22 cellular contexts compared by ENCODE assay signal in the genomic region with DNA sequence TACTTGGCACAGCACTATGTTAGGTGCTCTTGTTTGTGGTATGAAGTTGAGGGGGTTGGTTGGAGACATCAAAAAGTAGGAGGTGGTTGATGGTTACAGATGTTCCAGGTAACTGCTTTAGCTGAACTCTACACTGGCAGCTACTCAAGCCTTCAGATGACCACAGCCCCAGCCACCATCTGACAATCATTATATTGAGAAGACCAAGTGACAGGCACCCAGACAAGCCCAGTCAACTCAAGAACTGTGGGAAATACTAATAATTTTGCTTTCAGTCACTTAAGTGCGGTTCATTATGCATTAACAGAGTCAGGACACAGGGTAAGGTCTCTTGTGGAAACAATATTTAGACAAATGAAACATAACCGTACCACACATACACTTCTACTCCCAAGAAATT. TPM values are rescaled to one million over a fixed set of nuclear protein-coding genes. Genes with fewer than 3 reads are reported as not detected.
DNase-seq lines count a peak whose midpoint lies in the region; ATAC-seq lines count a peak whose summit lies in the region.
"Had no signal": no experiment of that assay in that cellular context is flagged by ENCODE, and none has a peak within 500 bp of the region (broad histone marks: within the 10 kb centered on the region; RNA-seq: fewer than 3 reads in every experiment).

No MANE protein-coding gene starts in this region.

- no peaks in the 10 kb centered on the region for H3K4me1 Mint-ChIP-seq in CD8-positive, alpha-beta memory T cell
- H3K4me1 Mint-ChIP-seq in activated T-helper 1 cell treated with anti-CD3 and anti-CD28 coated beads, Interleukin-12 subunit alpha, Interleukin-12 subunit beta, Interleukin-2, Interleukin-4 antibody, amounts not matched to agents 30 ng/mL and 10 ng/mL and 1 ng/mL, durations not matched to agents 14 hours and 24 hours and 36 hours (ENCODE audit: low read depth): no peaks in the 10 kb centered on the region

- ATAC-seq in GM19351 (IDR thresholded peaks at IDR 0.05; ENCODE audit: unreplicated experiment) (peak; percentile 50), GM21737 (IDR thresholded peaks at IDR 0.05; ENCODE audit: unreplicated experiment) (peak; percentile 82), HG03066 (IDR thresholded peaks at IDR 0.05; ENCODE audit: low read depth, unreplicated experiment) (peak; percentile 73), HG03571 (IDR thresholded peaks at IDR 0.05; ENCODE audit: unreplicated experiment) (peak; percentile 83), left colon (no peak)
- ATAC-seq: esophagus mucosa, right cardiac atrium had no signal

- H3K36me3 Mint-ChIP-seq in CD8-positive, alpha-beta memory T cell: no peaks in the 10 kb centered on the region
- no peaks in the 10 kb centered on the region for H3K36me3 Mint-ChIP-seq in activated T-helper 1 cell treated with anti-CD3 and anti-CD28 coated beads, Interleukin-12 subunit alpha, Interleukin-12 subunit beta, Interleukin-2, Interleukin-4 antibody, amounts not matched to agents 30 ng/mL and 10 ng/mL and 1 ng/mL, durations not matched to agents 14 hours and 24 hours and 36 hours (ENCODE audit: low read depth)
- H3K36me3 Mint-ChIP-seq: neural progenitor cell had no signal

- H3K9me3 Mint-ChIP-seq in CD8-positive, alpha-beta memory T cell: peaks cover 0 to 4% (median 0%) of the 10 kb centered on the region in 5 donors
- H3K9me3 Mint-ChIP-seq in activated T-helper 1 cell treated with anti-CD3 and anti-CD28 coated beads, Interleukin-12 subunit alpha, Interleukin-12 subunit beta, Interleukin-2, Interleukin-4 antibody, amounts not matched to agents 30 ng/mL and 10 ng/mL and 1 ng/mL, durations not matched to agents 14 hours and 24 hours and 36 hours: no peaks in the 10 kb centered on the region
- H3K9me3 Mint-ChIP-seq: neural progenitor cell had no signal

- CTCF ChIA-PET in CD8-positive, alpha-beta memory T cell (lab: Charles Lee): no interaction called here

- POLR2A ChIA-PET in CD8-positive, alpha-beta memory T cell (lab: Charles Lee): no interaction called here

- H3K27ac Mint-ChIP-seq in CD8-positive, alpha-beta memory T cell: no peak overlapping the region
- no peak overlapping the region for H3K27ac Mint-ChIP-seq in activated T-helper 1 cell treated with anti-CD3 and anti-CD28 coated beads, Interleukin-12 subunit alpha, Interleukin-12 subunit beta, Interleukin-2, Interleukin-4 antibody, amounts not matched to agents 30 ng/mL and 10 ng/mL and 1 ng/mL, durations not matched to agents 14 hours and 24 hours and 36 hours
- H3K27ac Mint-ChIP-seq: neural progenitor cell had no signal

- H3K4me1 ChIP-seq in CD8-positive, alpha-beta memory T cell (ENCODE audit: insufficient read depth, low read length): no peaks in the 10 kb centered on the region
- H3K4me1 ChIP-seq: neural progenitor cell, transverse colon had no signal

- H3K4me3 Mint-ChIP-seq in CD8-positive, alpha-beta memory T cell: no peak overlapping the region
- H3K4me3 Mint-ChIP-seq in activated T-helper 1 cell treated with anti-CD3 and anti-CD28 coated beads, Interleukin-12 subunit alpha, Interleukin-12 subunit beta, Interleukin-2, Interleukin-4 antibody, amounts not matched to agents 30 ng/mL and 10 ng/mL and 1 ng/mL, durations not matched to agents 14 hours and 24 hours and 36 hours: no peak overlapping the region
- H3K4me3 Mint-ChIP-seq: neural progenitor cell had no signal

- H3K27me3 Mint-ChIP-seq in CD8-positive, alpha-beta memory T cell: peaks cover 4 to 19% of the 10 kb centered on the region in 2 donors
- peaks cover 8% of the 10 kb centered on the region for H3K27me3 Mint-ChIP-seq in activated T-helper 1 cell treated with anti-CD3 and anti-CD28 coated beads, Interleukin-12 subunit alpha, Interleukin-12 subunit beta, Interleukin-2, Interleukin-4 antibody, amounts not matched to agents 30 ng/mL and 10 ng/mL and 1 ng/mL, durations not matched to agents 14 hours and 24 hours and 36 hours (ENCODE audit: insufficient read depth)

- H3K36me3 ChIP-seq in CD8-positive, alpha-beta memory T cell (ENCODE audit: insufficient read depth, low read length): no peaks in the 10 kb centered on the region
- H3K36me3 ChIP-seq: neural progenitor cell, transverse colon had no signal

- intact Hi-C loops in activated T-helper 1 cell treated with anti-CD3 and anti-CD28 coated beads, Interleukin-12 subunit alpha, Interleukin-12 subunit beta, Interleukin-2, Interleukin-4 antibody, amounts not matched to agents 30 ng/mL and 10 ng/mL and 1 ng/mL, durations not matched to agents 14 hours and 24 hours and 36 hours (cut with micrococcal nuclease): no loop called here
- intact Hi-C loops in left colon (cut with DNase I, micrococcal nuclease): no loop called here

- H3K9me3 ChIP-seq in CD8-positive, alpha-beta memory T cell (ENCODE audit: low read length): no peaks in the 10 kb centered on the region
- H3K9me3 ChIP-seq: transverse colon had no signal

- DNase-seq in CD8-positive, alpha-beta memory T cell: no peak
- no peak for DNase-seq in activated T-helper 1 cell treated with anti-CD3 and anti-CD28 coated beads, Interleukin-12 subunit alpha, Interleukin-12 subunit beta, Interleukin-2, Interleukin-4 antibody, amounts not matched to agents 30 ng/mL and 10 ng/mL and 1 ng/mL, durations not matched to agents 14 hours and 24 hours and 36 hours (ENCODE audit: low spot score)
- DNase-seq in EL (no peak), left colon (no peak)
- DNase-seq: activated CD8-positive, alpha-beta memory T cell treated with anti-CD3 and anti-CD28 coated beads for 24 hours; cortex of kidney; DMS79 treated with DMSO at 0.1 percent for 48 hours; GM23248; head of caudate nucleus; islet precursor cell; NCI-H1417 treated with DMSO at 0.1 percent for 48 hours; NCI-H524 treated with DMSO at 0.1 percent for 48 hours; right cardiac atrium; stimulated activated CD4-positive, alpha-beta T cell treated with anti-CD3 and anti-CD28 coated beads, Interleukin-2, amount 100 ng/mL, for 48 hours; transverse colon had no signal

- H3K27me3 ChIP-seq in CD8-positive, alpha-beta memory T cell (ENCODE audit: insufficient read depth, low read length, poor library complexity, severe bottlenecking): no peaks in the 10 kb centered on the region
- H3K27me3 ChIP-seq: neural progenitor cell, transverse colon had no signal

- H3K4me3 ChIP-seq in CD8-positive, alpha-beta memory T cell (ENCODE audit: low read length): no peak overlapping the region
- H3K4me3 ChIP-seq: GM23248, neural progenitor cell, transverse colon had no signal

- H3K27ac ChIP-seq in CD8-positive, alpha-beta memory T cell (ENCODE audit: low read depth, low read length): no peak overlapping the region
- H3K27ac ChIP-seq: GM23248, neural progenitor cell, transverse colon, VCaP had no signal

RNA-seq across cellular contexts. Expression of gene SLIT3, which starts 38.9 kb away (rescaled TPM):
- total RNA-seq in CD8-positive, alpha-beta memory T cell: under 1 TPM; 0.49 to 0.72 TPM
- not detected for polyA plus RNA-seq in CD8-positive, alpha-beta memory T cell
- 0.03 and 0.20 TPM in 2 replicates for total RNA-seq in activated T-helper 1 cell treated with anti-CD3 and anti-CD28 coated beads, Interleukin-12 subunit alpha, Interleukin-12 subunit beta, Interleukin-2, Interleukin-4 antibody, amounts not matched to agents 30 ng/mL and 10 ng/mL and 1 ng/mL, durations not matched to agents 14 hours and 24 hours and 36 hours
- total RNA-seq in left colon: 10 to 100 TPM in 1 of 2 donors, 1 to 10 TPM in 1; 6.1 to 15.7 TPM
